ENCODE assay signal across 22 cellular contexts in genomic region chr12:62562892-62563291, GRCh38.
DNase-seq lines count a peak whose midpoint lies in the region; ATAC-seq and TF ChIP-seq lines count a peak whose summit lies in the region.
"Had no signal": no experiment of that assay in that cellular context is flagged by ENCODE, and none has a peak within 500 bp of the region (broad histone marks: within the 10 kb centered on the region; RNA-seq: fewer than 3 reads in every experiment).

No MANE protein-coding gene starts in this region.

- no peaks in the 10 kb centered on the region for H3K27me3 Mint-ChIP-seq in endodermal cell (ENCODE audit: insufficient read depth)
- H3K27me3 Mint-ChIP-seq: stimulated activated memory B cell treated with anti-CD40 and anti-IgM and Interleukin-4, amounts not matched to agents 10 μg/mL and 1 μg/mL and 100 μg/mL, for 72 hours had no signal

- H3K27ac Mint-ChIP-seq in endodermal cell, result peak overlapping the region; percentile 7
- H3K27ac Mint-ChIP-seq: CD14-positive monocyte; natural killer cell; stimulated activated memory B cell treated with anti-CD40 and anti-IgM and Interleukin-4, amounts not matched to agents 10 μg/mL and 1 μg/mL and 100 μg/mL, for 72 hours had no signal

- DNase-seq in AG20443 (ENCODE audit: low spot score), result peak; percentile 24
- peak; percentile 39 for DNase-seq in NCI-H226
- no peak for DNase-seq in endodermal cell
- peak; percentile 39 for DNase-seq in mesenchymal stem cell
- no peak for DNase-seq in NCI-H146 treated with DMSO at 0.1 percent for 48 hours (lab: John Stamatoyannopoulos, UW; ENCODE audit: unreplicated experiment)
- no peak for DNase-seq in heart right ventricle
- no peak for DNase-seq in tibial nerve (ENCODE audit: low spot score in 2 of 2)
- DNase-seq: activated CD8-positive, alpha-beta memory T cell treated with anti-CD3 and anti-CD28 coated beads for 24 hours; activated naive CD4-positive, alpha-beta T cell treated with Interleukin-2 at 50 U/mL for 16 hours; activated T-cell treated with anti-CD3 and anti-CD28 coated beads, Interleukin-2, amount 50 U/mL, for 4 hours; aorta; colonic mucosa; kidney glomerular epithelial cell; natural killer cell; NCI-H1417 treated with DMSO at 0.1 percent for 48 hours; NCI-H2171; stimulated activated CD4-positive, alpha-beta T cell treated with anti-CD3 and anti-CD28 coated beads, Interleukin-1b, Interleukin-23, amount 100 ng/mL, for 48 hours had no signal

- H3K9me3 Mint-ChIP-seq in endodermal cell, result no peaks in the 10 kb centered on the region
- H3K9me3 Mint-ChIP-seq: activated T-cell treated with anti-CD3 and anti-CD28 coated beads, Interleukin-2, amount 50 U/mL, for 4 hours; CD14-positive monocyte; natural killer cell; stimulated activated memory B cell treated with anti-CD40 and anti-IgM and Interleukin-4, amounts not matched to agents 10 μg/mL and 1 μg/mL and 100 μg/mL, for 72 hours had no signal

- H3K27me3 ChIP-seq in endodermal cell (ENCODE audit: control insufficient read depth, insufficient read depth, low read length, poor library complexity, severe bottlenecking) (no peaks in the 10 kb centered on the region), mesenchymal stem cell (ENCODE audit: control insufficient read depth in 1 of 2, insufficient read depth in 1 of 2, low read length in 2 of 2) (no peaks in the 10 kb centered on the region), heart right ventricle (no peaks in the 10 kb centered on the region), tibial nerve (no peaks in the 10 kb centered on the region)
- H3K27me3 ChIP-seq: colonic mucosa had no signal

- H3K23ac ChIP-seq in mesenchymal stem cell (ENCODE audit: low read length in 2 of 2), result no peak overlapping the region

- H2BK5ac ChIP-seq in mesenchymal stem cell (ENCODE audit: low read depth, low read length, poor library complexity, severe bottlenecking), result no peak overlapping the region

- H2BK12ac ChIP-seq in mesenchymal stem cell (ENCODE audit: low read length in 2 of 2), result no peak overlapping the region

- ATAC-seq in GM21360 (IDR thresholded peaks at IDR 0.05; ENCODE audit: unreplicated experiment) (no peak), heart right ventricle (no peak)
- ATAC-seq: activated T-cell treated with anti-CD3 and anti-CD28 coated beads, Interleukin-2, amount 50 U/mL, for 4 hours; HepG2; natural killer cell; stimulated activated memory B cell treated with anti-CD40 and anti-IgM and Interleukin-4, amounts not matched to agents 10 μg/mL and 1 μg/mL and 100 μg/mL, for 72 hours had no signal

- H3K14ac ChIP-seq in mesenchymal stem cell (ENCODE audit: low read length in 2 of 2), result no peak overlapping the region

- TF ChIP-seq CTCF in endodermal cell (conservative IDR thresholded peaks at IDR 0.05), result no peak
- TF ChIP-seq CTCF in heart right ventricle (IDR thresholded peaks at IDR 0.05), result no peak
- no peak for TF ChIP-seq CTCF in tibial nerve (IDR thresholded peaks at IDR 0.05)

- peaks cover 20% of the 10 kb centered on the region for H3K36me3 Mint-ChIP-seq in endodermal cell (ENCODE audit: low read depth)

- no peak overlapping the region for H3K4ac ChIP-seq in mesenchymal stem cell (ENCODE audit: low read depth in 1 of 2, low read length in 2 of 2)

- H3K36me3 ChIP-seq in endodermal cell (ENCODE audit: control insufficient read depth, insufficient read depth, low read length) (peaks cover 41% of the 10 kb centered on the region), mesenchymal stem cell (ENCODE audit: control insufficient read depth in 1 of 2, insufficient read depth in 2 of 2, low read depth in 1 of 2, low read length in 2 of 2) (peaks cover 0 to 56% of the 10 kb centered on the region in 2 experiments), heart right ventricle (peaks cover 0 to 91% (median 12%) of the 10 kb centered on the region in 9 donors), tibial nerve (peaks cover 0 to 52% (median 3%) of the 10 kb centered on the region in 3 donors)
- H3K36me3 ChIP-seq: colonic mucosa, prostate gland had no signal

- 89% methylated on average over 2 of the region's 2 CpGs; no CpG with 5 or more reads in 1 of the 2 experiments for WGBS in endodermal cell (ENCODE audit: insufficient coverage in 1 of 2, insufficient read length in 1 of 2), 2 experiments
- 83% methylated on average over 2 of the region's 2 CpGs for WGBS in mesenchymal stem cell
- 85 to 88% methylated on average over 2 of the region's 2 CpGs for WGBS in heart right ventricle, 2 donors
- WGBS in tibial nerve, 2 donors, result 58 to 67% methylated on average over 2 of the region's 2 CpGs

- no peak for TF ChIP-seq POLR2A in tibial nerve (IDR thresholded peaks at IDR 0.05)

- H4K91ac ChIP-seq in mesenchymal stem cell (ENCODE audit: low read length), result no peak overlapping the region

- H3K4me3 ChIP-seq in endodermal cell (ENCODE audit: low read length) (no peak overlapping the region), mesenchymal stem cell (ENCODE audit: insufficient read depth in 1 of 2, low read depth in 1 of 2, low read length in 2 of 2) (no peak overlapping the region), heart right ventricle (no peak overlapping the region), tibial nerve (no peak overlapping the region)
- H3K4me3 ChIP-seq: colonic mucosa, prostate gland had no signal

- H2AK5ac ChIP-seq in mesenchymal stem cell (ENCODE audit: low read length, severe bottlenecking), result no peak overlapping the region

- peaks cover 10% of the 10 kb centered on the region for H3K4me1 Mint-ChIP-seq in endodermal cell
- H3K4me1 Mint-ChIP-seq: CD14-positive monocyte; natural killer cell; stimulated activated memory B cell treated with anti-CD40 and anti-IgM and Interleukin-4, amounts not matched to agents 10 μg/mL and 1 μg/mL and 100 μg/mL, for 72 hours had no signal

- H3K27ac ChIP-seq in endodermal cell (ENCODE audit: low read depth, low read length) (peak overlapping the region; percentile 82), mesenchymal stem cell (ENCODE audit: low read length, poor library complexity, severe bottlenecking) (no peak overlapping the region), heart right ventricle (no peak overlapping the region), tibial nerve (no peak overlapping the region)
- H3K27ac ChIP-seq: colonic mucosa, prostate gland had no signal

- no peak overlapping the region for H4K8ac ChIP-seq in mesenchymal stem cell (ENCODE audit: low read length)

- H3K4me2 ChIP-seq in mesenchymal stem cell (ENCODE audit: low read length, poor library complexity, severe bottlenecking), result no peak overlapping the region

- no peaks in the 10 kb centered on the region for H3K4me1 ChIP-seq in endodermal cell (ENCODE audit: control insufficient read depth, insufficient read depth, low read length)
- no peaks in the 10 kb centered on the region for H3K4me1 ChIP-seq in mesenchymal stem cell (ENCODE audit: control insufficient read depth, insufficient read depth, low read depth, low read length)
- no peaks in the 10 kb centered on the region for H3K4me1 ChIP-seq in heart right ventricle
- H3K4me1 ChIP-seq in tibial nerve, result no peaks in the 10 kb centered on the region
- H3K4me1 ChIP-seq: colonic mucosa, prostate gland had no signal

- no peak overlapping the region for H2BK120ac ChIP-seq in mesenchymal stem cell (ENCODE audit: low read depth, low read length)

- H2BK15ac ChIP-seq in mesenchymal stem cell (ENCODE audit: low read depth, poor library complexity, severe bottlenecking), result no peak overlapping the region

- no peak overlapping the region for H3K18ac ChIP-seq in mesenchymal stem cell (ENCODE audit: low read depth in 1 of 2, low read length in 2 of 2)

- intact Hi-C loops in heart right ventricle (cut with DNase I), result no loop called here

- no peaks in the 10 kb centered on the region for H3K9me3 ChIP-seq in endodermal cell (ENCODE audit: control insufficient read depth, low read length)
- no peaks in the 10 kb centered on the region for H3K9me3 ChIP-seq in mesenchymal stem cell (ENCODE audit: control insufficient read depth, low read length)
- no peaks in the 10 kb centered on the region for H3K9me3 ChIP-seq in heart right ventricle
- no peaks in the 10 kb centered on the region for H3K9me3 ChIP-seq in tibial nerve
- H3K9me3 ChIP-seq: colonic mucosa, prostate gland had no signal

- H3K79me1 ChIP-seq in mesenchymal stem cell (replicated peaks; ENCODE audit: low read length, poor library complexity, severe bottlenecking), result no peaks in the 10 kb centered on the region

- H2AFZ ChIP-seq in mesenchymal stem cell (ENCODE audit: low read depth, low read length), result no peak overlapping the region

- TF ChIP-seq EP300 in tibial nerve (IDR thresholded peaks at IDR 0.05), result no peak

- no peak overlapping the region for H3K9ac ChIP-seq in endodermal cell (ENCODE audit: extremely low read depth, low read length, poor library complexity, severe bottlenecking)
- H3K9ac ChIP-seq in mesenchymal stem cell (ENCODE audit: low read length), result peak overlapping the region; percentile 4

- H3K4me3 Mint-ChIP-seq in endodermal cell, result no peak overlapping the region
- H3K4me3 Mint-ChIP-seq: activated T-cell treated with anti-CD3 and anti-CD28 coated beads, Interleukin-2, amount 50 U/mL, for 4 hours; CD14-positive monocyte; natural killer cell; stimulated activated memory B cell treated with anti-CD40 and anti-IgM and Interleukin-4, amounts not matched to agents 10 μg/mL and 1 μg/mL and 100 μg/mL, for 72 hours had no signal

Comparison
In these comparisons a context has a peak if more than half of its experiments do, and no peak if none do; other contexts are left out.
1. DNase-seq: peak in AG20443 (single experiment), NCI-H226 (single experiment) and mesenchymal stem cell (single experiment); none in endodermal cell (single experiment), NCI-H146 treated with DMSO at 0.1 percent for 48 hours (single experiment), heart right ventricle (0 of 2) and tibial nerve (0 of 2).